ENCODE assay signal across 9 cellular contexts in the genomic region with DNA sequence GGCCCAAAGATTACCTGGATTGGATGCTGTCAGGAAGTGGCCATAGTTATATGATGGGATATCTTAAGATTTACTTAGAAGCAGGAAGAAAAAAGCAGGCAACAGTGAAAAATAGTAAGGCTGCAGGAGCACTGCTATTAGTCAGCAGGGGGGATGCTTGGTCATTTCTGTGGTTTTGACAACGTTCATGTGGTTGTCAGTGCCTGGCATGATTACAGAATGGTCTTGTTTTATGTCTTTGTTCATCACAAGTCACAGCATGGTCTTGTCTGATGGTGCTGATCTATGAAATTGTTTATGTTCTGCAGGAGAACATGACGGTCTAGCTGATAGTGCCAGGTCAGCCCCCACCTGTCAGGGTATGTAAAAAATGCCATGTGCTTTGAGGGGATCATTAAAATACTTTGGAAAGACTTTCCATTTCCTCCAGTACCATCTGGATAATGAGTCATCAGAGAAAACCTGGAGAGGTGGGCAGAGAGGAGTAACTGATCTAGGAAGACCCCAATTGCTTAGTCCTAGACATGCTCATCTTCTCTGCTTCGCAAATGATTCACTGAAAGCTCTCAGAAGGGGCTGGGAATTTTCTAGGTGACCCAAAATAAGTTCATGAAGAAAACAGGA. TPM values are rescaled to one million over a fixed set of nuclear protein-coding genes. Genes with fewer than 3 reads are reported as not detected.
DNase-seq lines count a peak whose midpoint lies in the region; ATAC-seq, FAIRE-seq and TF ChIP-seq lines count a peak whose summit lies in the region.
"Had no signal": no experiment of that assay in that cellular context is flagged by ENCODE, and none has a peak within 500 bp of the region (broad histone marks: within the 10 kb centered on the region; RNA-seq: fewer than 3 reads in every experiment).

No MANE protein-coding gene starts in this region.

- ATAC-seq in HG02798 (IDR thresholded peaks at IDR 0.05; ENCODE audit: poor library complexity, unreplicated experiment), result peak; percentile 40
- peak; percentile 58 for ATAC-seq in naive thymus-derived CD4-positive, alpha-beta T cell

- H3K4me1 Mint-ChIP-seq in naive thymus-derived CD4-positive, alpha-beta T cell, result peaks cover 0 to 22% (median 16%) of the 10 kb centered on the region in 7 donors
- peaks cover 20% of the 10 kb centered on the region for H3K4me1 Mint-ChIP-seq in CD14-positive monocyte
- peaks cover 5% of the 10 kb centered on the region for H3K4me1 Mint-ChIP-seq in type B pancreatic cell (ENCODE audit: unreplicated experiment)

- intact Hi-C loops in naive thymus-derived CD4-positive, alpha-beta T cell (cut with micrococcal nuclease), result no loop called here
- intact Hi-C loops in CD14-positive monocyte (cut with micrococcal nuclease), result no loop called here

- CTCF ChIA-PET in naive thymus-derived CD4-positive, alpha-beta T cell (lab: Charles Lee), result no interaction called here

- H3K9me3 ChIP-seq in naive thymus-derived CD4-positive, alpha-beta T cell (ENCODE audit: control insufficient read depth in 2 of 3, low read length in 3 of 3), result no peaks in the 10 kb centered on the region
- H3K9me3 ChIP-seq in BE2C, result no peaks in the 10 kb centered on the region

- H3K27ac Mint-ChIP-seq in naive thymus-derived CD4-positive, alpha-beta T cell, result no peak overlapping the region
- H3K27ac Mint-ChIP-seq in CD14-positive monocyte, result peak overlapping the region in 1 of 7 donors; percentile 58
- H3K27ac Mint-ChIP-seq in type B pancreatic cell, result no peak overlapping the region

- no peak overlapping the region for H3K4me3 Mint-ChIP-seq in naive thymus-derived CD4-positive, alpha-beta T cell
- H3K4me3 Mint-ChIP-seq in CD14-positive monocyte, result no peak overlapping the region
- no peak overlapping the region for H3K4me3 Mint-ChIP-seq in type B pancreatic cell

- H3K27me3 Mint-ChIP-seq in naive thymus-derived CD4-positive, alpha-beta T cell, result no peaks in the 10 kb centered on the region
- H3K27me3 Mint-ChIP-seq in CD14-positive monocyte (ENCODE audit: low read depth in 3 of 3), result no peaks in the 10 kb centered on the region
- no peaks in the 10 kb centered on the region for H3K27me3 Mint-ChIP-seq in type B pancreatic cell

- no peak overlapping the region for H3K27ac ChIP-seq in naive thymus-derived CD4-positive, alpha-beta T cell (ENCODE audit: low read depth, low read length)

- H3K4me1 ChIP-seq in naive thymus-derived CD4-positive, alpha-beta T cell (ENCODE audit: control insufficient read depth in 2 of 2, insufficient read depth in 2 of 2, low read length in 2 of 2), result peaks cover 0 to 9% of the 10 kb centered on the region in 2 donors
- no peaks in the 10 kb centered on the region for H3K4me1 ChIP-seq in BE2C

- no peak for TF ChIP-seq CTCF in BE2C (IDR thresholded peaks at IDR 0.05; ENCODE audit: low read depth, low read length)
- TF ChIP-seq CTCF in CD14-positive monocyte (IDR thresholded peaks at IDR 0.05), result no peak
- no peak for TF ChIP-seq CTCF in type B pancreatic cell (conservative IDR thresholded peaks at IDR 0.05)

- peaks cover 0 to 2% (median 0%) of the 10 kb centered on the region in 11 donors for H3K9me3 Mint-ChIP-seq in naive thymus-derived CD4-positive, alpha-beta T cell
- H3K9me3 Mint-ChIP-seq in CD14-positive monocyte (peaks cover 0 to under 1% (median 0%) of the 10 kb centered on the region in 7 donors), type B pancreatic cell (no peaks in the 10 kb centered on the region)

- FAIRE-seq in GM18507 (lab: Jason Lieb, UNC), result peak; percentile 78

- H3K36me3 Mint-ChIP-seq in naive thymus-derived CD4-positive, alpha-beta T cell, result peaks cover 0 to 40% (median 15%) of the 10 kb centered on the region in 5 donors
- no peaks in the 10 kb centered on the region for H3K36me3 Mint-ChIP-seq in CD14-positive monocyte
- no peaks in the 10 kb centered on the region for H3K36me3 Mint-ChIP-seq in type B pancreatic cell

- no peaks in the 10 kb centered on the region for H3K27me3 ChIP-seq in naive thymus-derived CD4-positive, alpha-beta T cell (ENCODE audit: control insufficient read depth in 2 of 2, insufficient read depth in 2 of 2, low read length in 2 of 2)
- no peaks in the 10 kb centered on the region for H3K27me3 ChIP-seq in BE2C

- H3K4me3 ChIP-seq in naive thymus-derived CD4-positive, alpha-beta T cell (ENCODE audit: low read length), result no peak overlapping the region
- no peak overlapping the region for H3K4me3 ChIP-seq in BE2C (ENCODE audit: low read depth, low read length)

- H3K36me3 ChIP-seq in naive thymus-derived CD4-positive, alpha-beta T cell (ENCODE audit: control insufficient read depth in 2 of 3, insufficient read depth in 3 of 3, low read length in 3 of 3), result no peaks in the 10 kb centered on the region
- H3K36me3 ChIP-seq in BE2C, result no peaks in the 10 kb centered on the region

- DNase-seq in GM18507 (ENCODE audit: extremely low spot score, insufficient read length, low read depth) (no peak), T1000 (lab: John Stamatoyannopoulos, UW) (peak; percentile 15), BE2C (no peak), epidermal melanocyte (ENCODE audit: insufficient read length, low spot score) (no peak), CD14-positive monocyte (ENCODE audit: low spot score) (no peak), type B pancreatic cell (ENCODE audit: extremely low spot score, unreplicated experiment) (no peak)
- DNase-seq in naive thymus-derived CD4-positive, alpha-beta T cell, result peak in 1 of 9 donors; percentile 26

- POLR2A ChIA-PET in naive thymus-derived CD4-positive, alpha-beta T cell (lab: Charles Lee), result no interaction called here

RNA-seq across cellular contexts. Expression of a gene that starts 48.5 kb away (rescaled TPM):
- 10 to 100 TPM; 15.8 to 31.7 (median 16.8) TPM for total RNA-seq in naive thymus-derived CD4-positive, alpha-beta T cell
- polyA plus RNA-seq in naive thymus-derived CD4-positive, alpha-beta T cell, result 10 to 100 TPM; 41.9 to 79.6 TPM
- 6.6 TPM for polyA plus RNA-seq in BE2C (2012; ENCODE audit: insufficient read depth, insufficient read length, low read depth)
- polyA plus RNA-seq in CD14-positive monocyte, result 10 to 100 TPM; 14.8 to 19.7 TPM
- 25.6 and 25.9 TPM in 2 replicates for total RNA-seq in type B pancreatic cell (ENCODE audit: low replicate concordance)

RNA-seq across cellular contexts. Expression of a gene that starts 49.5 kb away (rescaled TPM):
- total RNA-seq in naive thymus-derived CD4-positive, alpha-beta T cell, result 1 to 10 TPM in 4 of 5 experiments, under 1 TPM in 1; 0.71 to 6.6 (median 1.8) TPM
- 1 to 10 TPM; 2.3 to 3.1 TPM for polyA plus RNA-seq in naive thymus-derived CD4-positive, alpha-beta T cell
- polyA plus RNA-seq in BE2C (2012; ENCODE audit: insufficient read depth, insufficient read length, low read depth), result not detected
- not detected for polyA plus RNA-seq in CD14-positive monocyte
- total RNA-seq in type B pancreatic cell (ENCODE audit: low replicate concordance), result 0.41 and 1.9 TPM in 2 replicates
- total RNA-seq: glomerular endothelial cell had no signal
